8 cellular contexts compared by ENCODE assay signal in genomic region chr12:2783936-2784600, GRCh38. TPM values are rescaled to one million over a fixed set of nuclear protein-coding genes. Genes with fewer than 3 reads are reported as not detected.
DNase-seq lines count a peak whose midpoint lies in the region; ATAC-seq and TF ChIP-seq lines count a peak whose summit lies in the region.

No MANE protein-coding gene starts in this region.

- no peak overlapping the region for H4K12ac ChIP-seq in trophoblast cell (ENCODE audit: low read depth, low read length)

- no peak for ATAC-seq in HG03442 (IDR thresholded peaks at IDR 0.05; ENCODE audit: unreplicated experiment)
- ATAC-seq in HG03045 (IDR thresholded peaks at IDR 0.05; ENCODE audit: unreplicated experiment), result no peak

- no peak overlapping the region for H3K18ac ChIP-seq in trophoblast cell (ENCODE audit: low read length)

- H2BK120ac ChIP-seq in trophoblast cell (ENCODE audit: insufficient read depth, low read length, poor library complexity), result no peak overlapping the region

- peak; percentile 95 for TF ChIP-seq CTCF in cardiac muscle cell (IDR thresholded peaks at IDR 0.05; ENCODE audit: low read depth, low read length)

- H3K4me3 ChIP-seq in adipocyte (ENCODE audit: low read length) (peak overlapping the region; percentile 73), cardiac muscle cell (no peak overlapping the region), trophoblast cell (ENCODE audit: low read depth, low read length) (no peak overlapping the region)

- no peak overlapping the region for H4K91ac ChIP-seq in trophoblast cell (ENCODE audit: low read depth, low read length)

- H3K27me3 ChIP-seq in adipocyte (replicated peaks; ENCODE audit: control insufficient read depth, insufficient read depth, low read length) (peaks cover 22% of the 10 kb centered on the region), cardiac muscle cell (peaks cover 16% of the 10 kb centered on the region), trophoblast cell (ENCODE audit: insufficient read depth, low read length) (no peaks in the 10 kb centered on the region)

- H3K9me3 ChIP-seq in adipocyte (ENCODE audit: control insufficient read depth, low read length) (no peaks in the 10 kb centered on the region), cardiac muscle cell (ENCODE audit: low read depth) (no peaks in the 10 kb centered on the region), trophoblast cell (ENCODE audit: insufficient read depth, low read depth, low read length) (no peaks in the 10 kb centered on the region)

- no peaks in the 10 kb centered on the region for H3K79me1 ChIP-seq in trophoblast cell (ENCODE audit: low read length)

- no CpG with 5 or more reads among the region's 25 CpGs for WGBS in trophoblast cell (ENCODE audit: extremely low coverage, insufficient coverage, insufficient read length)

- no peak overlapping the region for H4K8ac ChIP-seq in trophoblast cell (ENCODE audit: low read depth, low read length)

- H3K9ac ChIP-seq in adipocyte (ENCODE audit: low read length) (no peak overlapping the region), trophoblast cell (ENCODE audit: low read length) (no peak overlapping the region)

- peak overlapping the region; percentile 3 for H3K4me2 ChIP-seq in trophoblast cell (ENCODE audit: low read length)

- no peaks in the 10 kb centered on the region for H3K79me2 ChIP-seq in trophoblast cell (ENCODE audit: control insufficient read depth, insufficient read depth, low read length, poor library complexity)

- no peak overlapping the region for H3K4ac ChIP-seq in trophoblast cell (ENCODE audit: low read depth, low read length)

- H3K27ac ChIP-seq in cardiac muscle cell (no peak overlapping the region), trophoblast cell (ENCODE audit: low read depth, low read length) (no peak overlapping the region)

- no peak overlapping the region for H2AFZ ChIP-seq in trophoblast cell (ENCODE audit: insufficient read depth, low read length, poor library complexity)

- H3K23ac ChIP-seq in trophoblast cell (ENCODE audit: low read length), result no peak overlapping the region

- no peak overlapping the region for H3K14ac ChIP-seq in trophoblast cell (ENCODE audit: low read length)

- H2BK5ac ChIP-seq in trophoblast cell (ENCODE audit: low read depth, low read length, poor library complexity), result no peak overlapping the region

- H3K36me3 ChIP-seq in adipocyte (ENCODE audit: control insufficient read depth, insufficient read depth, low read length, severe bottlenecking) (no peaks in the 10 kb centered on the region), cardiac muscle cell (no peaks in the 10 kb centered on the region), trophoblast cell (ENCODE audit: control insufficient read depth in 1 of 2, insufficient read depth in 2 of 2, low read length in 2 of 2) (no peaks in the 10 kb centered on the region)

- in situ Hi-C loops in SK-MEL-5 (cut with HindIII; ENCODE audit: low pct_unique_long_range_greater_than_20kb, low sequenced_read_pairs), result no loop called here

- DNase-seq in DMS153 treated with DMSO at 0.1 percent for 48 hours (lab: John Stamatoyannopoulos, UW; ENCODE audit: unreplicated experiment) (peak; percentile 63), KG1 (lab: John Stamatoyannopoulos, UW) (peak; percentile 39), SK-MEL-5 (ENCODE audit: low read depth, low spot score) (peak; percentile 70), adipocyte (ENCODE audit: low read depth) (peak; percentile 77), cardiac muscle cell (ENCODE audit: low read depth in 1 of 2, low spot score in 1 of 2) (peak; percentile 73 to 74), trophoblast cell (peak; percentile 27 to 73)

- peaks cover 4% of the 10 kb centered on the region for H3K4me1 ChIP-seq in adipocyte (ENCODE audit: control insufficient read depth, insufficient read depth, low read length)
- H3K4me1 ChIP-seq in cardiac muscle cell (ENCODE audit: low read depth), result no peaks in the 10 kb centered on the region
- no peaks in the 10 kb centered on the region for H3K4me1 ChIP-seq in trophoblast cell (ENCODE audit: control insufficient read depth in 1 of 2, insufficient read depth in 2 of 2, low read length in 2 of 2)

- H2AK5ac ChIP-seq in trophoblast cell (ENCODE audit: low read length), result no peak overlapping the region

- H2BK12ac ChIP-seq in trophoblast cell (ENCODE audit: low read length), result no peak overlapping the region

RNA-seq across cellular contexts. Expression of gene FKBP4, which starts 10.7 kb away (rescaled TPM):
- total RNA-seq in SK-MEL-5 (2014; rRNA removed; shearing (Covaris generic)), result 70.1 and 76.9 TPM in 2 replicates
- polyA plus RNA-seq in SK-MEL-5 (2015; cell fraction: cytosol; rRNA removed), result 52.0 and 60.1 TPM in 2 replicates
- 53.3 and 73.4 TPM in 2 replicates for polyA plus RNA-seq in SK-MEL-5 (2015; cell fraction: nucleus; rRNA removed)
- total RNA-seq in cardiac muscle cell, result 96.3 and 124 TPM in 2 replicates
- 112 and 129 TPM in 2 replicates for polyA plus RNA-seq in cardiac muscle cell
- 60.6 and 65.9 TPM in 2 replicates for polyA plus RNA-seq in trophoblast cell (2013)

RNA-seq across cellular contexts. Expression of gene ITFG2, which starts 28.4 kb away (rescaled TPM):
- total RNA-seq in SK-MEL-5 (2014; rRNA removed; shearing (Covaris generic)), result 20.7 and 23.4 TPM in 2 replicates
- 24.6 and 34.9 TPM in 2 replicates for polyA plus RNA-seq in SK-MEL-5 (2015; cell fraction: cytosol; rRNA removed)
- 69.5 and 78.8 TPM in 2 replicates for polyA plus RNA-seq in SK-MEL-5 (2015; cell fraction: nucleus; rRNA removed)
- 23.6 and 30.4 TPM in 2 replicates for total RNA-seq in cardiac muscle cell
- 45.2 and 45.5 TPM in 2 replicates for polyA plus RNA-seq in cardiac muscle cell
- 8.4 and 8.5 TPM in 2 replicates for polyA plus RNA-seq in trophoblast cell (2013)

RNA-seq across cellular contexts. Expression of gene NRIP2, which starts 50.8 kb away (rescaled TPM):
- 0.05 TPM in 1 of 2 replicates, not detected in the other for total RNA-seq in SK-MEL-5 (2014; rRNA removed; shearing (Covaris generic))
- polyA plus RNA-seq in SK-MEL-5 (2015; cell fraction: cytosol; rRNA removed), result 0.24 TPM in 1 of 2 replicates, not detected in the other
- 0.77 and 1.5 TPM in 2 replicates for polyA plus RNA-seq in SK-MEL-5 (2015; cell fraction: nucleus; rRNA removed)
- not detected in 2 replicates for total RNA-seq in cardiac muscle cell
- 1.3 and 1.4 TPM in 2 replicates for polyA plus RNA-seq in cardiac muscle cell
- not detected in 2 replicates for polyA plus RNA-seq in trophoblast cell (2013)
